Comparison of ENCODE assay signal across 8 cellular contexts in the genomic region with DNA sequence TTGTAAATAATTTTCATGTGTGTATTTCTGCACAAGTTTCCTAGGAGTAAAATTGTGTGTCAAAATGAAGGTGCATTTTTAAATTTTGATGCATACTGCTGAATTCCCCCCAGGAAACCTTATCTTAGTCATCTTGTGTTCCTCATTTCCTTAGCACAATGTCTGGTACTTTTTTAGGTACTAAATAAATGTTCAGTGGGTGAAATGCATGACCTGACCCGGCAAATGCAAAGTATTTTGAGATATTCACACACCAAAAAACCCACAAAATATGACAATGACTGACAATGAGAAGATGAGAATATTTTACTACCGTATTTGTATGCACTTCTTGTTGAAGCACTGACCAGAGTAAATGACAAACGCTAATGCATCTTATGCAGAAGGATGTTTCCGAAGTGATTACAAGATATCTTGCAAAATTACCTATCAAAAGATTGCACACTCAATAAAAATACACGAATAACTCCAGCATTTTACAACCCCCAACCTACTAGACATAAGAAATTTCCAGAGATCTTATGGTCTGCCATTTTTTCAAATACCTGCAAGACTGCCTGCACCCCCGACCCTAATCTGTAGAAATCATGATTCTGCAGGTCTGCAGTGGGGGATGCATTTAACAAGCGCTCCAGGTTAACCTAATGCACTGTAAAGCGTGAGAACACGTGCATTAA. TPM values are rescaled to one million over a fixed set of nuclear protein-coding genes. Genes with fewer than 3 reads are reported as not detected.
DNase-seq lines count a peak whose midpoint lies in the region; ATAC-seq lines count a peak whose summit lies in the region.

No MANE protein-coding gene starts in this region.

- POLR2A ChIA-PET in naive thymus-derived CD8-positive, alpha-beta T cell (lab: Charles Lee) = interaction anchor here (0.9 to 1.6 kb wide), 5 partner anchors 8 to 1291 kb away, joined by 3 to 6 read pairs (median 5); a partner anchor contains a TSS

- peak overlapping the region; percentile 83 to 91 (median 89) for H3K4me3 Mint-ChIP-seq in naive thymus-derived CD8-positive, alpha-beta T cell

- H3K27me3 Mint-ChIP-seq in naive thymus-derived CD8-positive, alpha-beta T cell = no peaks in the 10 kb centered on the region

- H3K9me3 Mint-ChIP-seq in naive thymus-derived CD8-positive, alpha-beta T cell = no peaks in the 10 kb centered on the region

- H3K36me3 Mint-ChIP-seq in naive thymus-derived CD8-positive, alpha-beta T cell = peaks cover 0 to 22% (median 3%) of the 10 kb centered on the region in 3 donors

- H3K4me1 Mint-ChIP-seq in naive thymus-derived CD8-positive, alpha-beta T cell = peaks cover 9 to 52% (median 47%) of the 10 kb centered on the region in 4 donors

- ATAC-seq in GM19043 (IDR thresholded peaks at IDR 0.05; ENCODE audit: low read depth, unreplicated experiment) (peak; percentile 13), GM18519 (IDR thresholded peaks at IDR 0.05; ENCODE audit: low FRiP score, unreplicated experiment) (no peak), HG03565 (IDR thresholded peaks at IDR 0.05; ENCODE audit: unreplicated experiment) (no peak), HG02571 (IDR thresholded peaks at IDR 0.05; ENCODE audit: unreplicated experiment) (no peak)
- no peak for ATAC-seq in naive thymus-derived CD8-positive, alpha-beta T cell

- H3K27ac Mint-ChIP-seq in naive thymus-derived CD8-positive, alpha-beta T cell = peak overlapping the region; percentile 39 to 95 (median 90)

- DNase-seq in Jurkat, Clone E6-1 (ENCODE audit: low read depth, low spot score) = no peak
- DNase-seq in cerebellum (ENCODE audit: low spot score) = peak; percentile 5
- no peak for DNase-seq in naive thymus-derived CD8-positive, alpha-beta T cell
- no peak for DNase-seq in cerebellar cortex (ENCODE audit: low spot score)

- peak overlapping the region; percentile 55 for H3K4me3 ChIP-seq in Jurkat, Clone E6-1 (ENCODE audit: low read length)

RNA-seq across cellular contexts. Expression of a gene that starts 0.9 kb away (rescaled TPM):
- polyA plus RNA-seq in Jurkat, Clone E6-1 (2012; ENCODE audit: insufficient read depth, insufficient read length) = 47.5 TPM
- 18.1 TPM for total RNA-seq in cerebellum
- 10 to 100 TPM; 45.2 to 48.0 TPM for total RNA-seq in naive thymus-derived CD8-positive, alpha-beta T cell
- 10 to 100 TPM; 29.6 to 48.7 (median 39.5) TPM for polyA plus RNA-seq in naive thymus-derived CD8-positive, alpha-beta T cell
